13 cellular contexts compared by ENCODE assay signal in genomic region chr1:205528446-205528886, GRCh38. TPM values are rescaled to one million over a fixed set of nuclear protein-coding genes. Genes with fewer than 3 reads are reported as not detected.
A peak's percentile ranks its signal among the peaks of the same experiment; 100 is the strongest.
DNase-seq lines count a peak whose midpoint lies in the region; ATAC-seq, FAIRE-seq and TF ChIP-seq lines count a peak whose summit lies in the region.
"Had no signal": no experiment of that assay in that cellular context is flagged by ENCODE, and none has a peak within 500 bp of the region (broad histone marks: within the 10 kb centered on the region; RNA-seq: fewer than 3 reads in every experiment).

No MANE protein-coding gene starts in this region.

- no peak overlapping the region for H3K9ac ChIP-seq in neural progenitor cell
- no peak overlapping the region for H3K9ac ChIP-seq in kidney (ENCODE audit: low read length in 2 of 2)

- H3K4me1 ChIP-seq in neural progenitor cell (peaks cover 12% of the 10 kb centered on the region), kidney (ENCODE audit: control insufficient read depth in 1 of 2, insufficient read depth in 1 of 2, low read depth in 1 of 2, low read length in 2 of 2) (peaks cover 0 to 7% of the 10 kb centered on the region in 2 donors)

- no peaks in the 10 kb centered on the region for H3K27me3 ChIP-seq in neural progenitor cell
- H3K27me3 ChIP-seq: colonic mucosa had no signal

- H3F3A ChIP-seq in neural progenitor cell (ENCODE audit: low read depth), result peaks cover 2% of the 10 kb centered on the region

- no peak overlapping the region for H2AFZ ChIP-seq in neural progenitor cell (replicated peaks)

- H3K27ac ChIP-seq in angular gyrus (ENCODE audit: low read depth, low read length) (peak overlapping the region; percentile 5), neural progenitor cell (no peak overlapping the region), kidney (ENCODE audit: low read depth in 2 of 2, low read length in 2 of 2) (no peak overlapping the region)
- H3K27ac ChIP-seq: colonic mucosa had no signal

- peaks cover 15% of the 10 kb centered on the region for H3K27me3 Mint-ChIP-seq in neural progenitor cell (ENCODE audit: insufficient read depth, low read depth)
- H3K27me3 Mint-ChIP-seq: activated CD8-positive, alpha-beta T cell treated with anti-CD3 and anti-CD28 coated beads for 36 hours had no signal

- no peaks in the 10 kb centered on the region for H3K79me2 ChIP-seq in neural progenitor cell (ENCODE audit: low read depth)

- H4K20me1 ChIP-seq in neural progenitor cell (ENCODE audit: low read depth), result no peaks in the 10 kb centered on the region

- TF ChIP-seq CTCF in neural progenitor cell (IDR thresholded peaks at IDR 0.05) (no peak), kidney (IDR thresholded peaks at IDR 0.05; ENCODE audit: borderline replicate concordance, extremely low read depth, insufficient read depth) (no peak)

- FAIRE-seq in kidney (lab: Jason Lieb, UNC), result no peak
- FAIRE-seq: GM19239, TTC549 had no signal

- peak overlapping the region; percentile 10 for H3K4me3 Mint-ChIP-seq in neural progenitor cell

- peaks cover 2% of the 10 kb centered on the region for H3K36me3 Mint-ChIP-seq in neural progenitor cell
- H3K36me3 Mint-ChIP-seq: CD4-positive, CD25-positive, alpha-beta regulatory T cell had no signal

- H3K9me3 Mint-ChIP-seq in neural progenitor cell, result no peaks in the 10 kb centered on the region
- H3K9me3 Mint-ChIP-seq: activated CD8-positive, alpha-beta T cell treated with anti-CD3 and anti-CD28 coated beads for 36 hours; CD4-positive, CD25-positive, alpha-beta regulatory T cell had no signal

- H3K4me1 Mint-ChIP-seq in neural progenitor cell, result peaks cover 40% of the 10 kb centered on the region

- H3K9me3 ChIP-seq in neural progenitor cell (ENCODE audit: low read depth) (no peaks in the 10 kb centered on the region), kidney (ENCODE audit: control insufficient read depth in 1 of 2, low read length in 2 of 2) (no peaks in the 10 kb centered on the region)
- H3K9me3 ChIP-seq: colonic mucosa had no signal

- peak overlapping the region; percentile 48 for H3K4me2 ChIP-seq in neural progenitor cell

- ATAC-seq in HG03442 (IDR thresholded peaks at IDR 0.05; ENCODE audit: unreplicated experiment) (peak; percentile 10), GM21390 (IDR thresholded peaks at IDR 0.05; ENCODE audit: unreplicated experiment) (no peak)

- intact Hi-C loops in kidney (cut with DNase I), result loop anchor here (5.0 kb wide), 2 partner anchors 41 to 129 kb away; no protein-coding TSS in a partner anchor

- H3K36me3 ChIP-seq in neural progenitor cell, result no peaks in the 10 kb centered on the region
- H3K36me3 ChIP-seq in kidney (ENCODE audit: control insufficient read depth in 1 of 2, insufficient read depth in 2 of 2, low read length in 2 of 2), result peaks cover 15 to 36% of the 10 kb centered on the region in 2 donors
- H3K36me3 ChIP-seq: colonic mucosa had no signal

- H3K4me3 ChIP-seq in neural progenitor cell (no peak overlapping the region), kidney (ENCODE audit: low read length in 2 of 2) (no peak overlapping the region)
- H3K4me3 ChIP-seq: colonic mucosa had no signal

- H3K27ac Mint-ChIP-seq in neural progenitor cell, result no peak overlapping the region
- H3K27ac Mint-ChIP-seq: activated CD8-positive, alpha-beta T cell treated with anti-CD3 and anti-CD28 coated beads for 36 hours; CD4-positive, CD25-positive, alpha-beta regulatory T cell had no signal

- DNase-seq in EL, result peak; percentile 21
- DNase-seq in neural progenitor cell (ENCODE audit: low spot score), result no peak
- no peak for DNase-seq in kidney
- no peak for DNase-seq in NCI-H510A treated with DMSO at 0.1 percent for 48 hours (lab: John Stamatoyannopoulos, UW)
- no peak for DNase-seq in NCI-H1436 treated with DMSO at 0.1 percent for 48 hours (lab: John Stamatoyannopoulos, UW)

RNA-seq across cellular contexts. Expression of gene CDK18, which starts 24.0 kb away (rescaled TPM):
- 14.1 and 25.5 TPM in 2 replicates for total RNA-seq in neural progenitor cell (ENCODE audit: low replicate concordance)
- total RNA-seq in kidney, result 25.7 TPM
- polyA plus RNA-seq in kidney (ENCODE audit: insufficient read depth, low read depth, low replicate concordance), result 36.3 TPM
- polyA plus RNA-seq: CD4-positive, CD25-positive, alpha-beta regulatory T cell had no signal
